Comparison of ENCODE assay signal across 1 cellular context in genomic region chr14:68610251-68610793, GRCh38.
TF ChIP-seq lines count a peak whose summit lies in the region.

No MANE protein-coding gene starts in this region.

TF ChIP-seq in K562, 482 proteins besides CTCF, POLR2A, EP300 and RAD21 (continued from another document):
- no peak for TF ChIP-seq CGGBP1 (CRISPR knock-in tag; IDR thresholded peaks at IDR 0.05)
- TF ChIP-seq SNIP1 (IDR thresholded peaks at IDR 0.05; ENCODE audit: low read depth): no peak
- no peak for TF ChIP-seq NFATC3 (IDR thresholded peaks at IDR 0.05)
- TF ChIP-seq ZSCAN32 (CRISPR knock-in tag; IDR thresholded peaks at IDR 0.05): no peak
- TF ChIP-seq SRSF3 (IDR thresholded peaks at IDR 0.05; ENCODE audit: insufficient read depth, low read length): no peak
- TF ChIP-seq PHB (CRISPR knock-in tag; IDR thresholded peaks at IDR 0.05): no peak
- TF ChIP-seq IRF9 (tag; IDR thresholded peaks at IDR 0.05): no peak
- TF ChIP-seq GMEB1 (CRISPR knock-in tag; IDR thresholded peaks at IDR 0.05): no peak
- TF ChIP-seq ZBTB9 (CRISPR knock-in tag; IDR thresholded peaks at IDR 0.05): no peak
- no peak for TF ChIP-seq MXD1 (CRISPR knock-in tag; IDR thresholded peaks at IDR 0.05; ENCODE audit: borderline replicate concordance, poor library complexity, severe bottlenecking)
- no peak for TF ChIP-seq ELF2 (CRISPR knock-in tag; IDR thresholded peaks at IDR 0.05)
- no peak for TF ChIP-seq ZBTB1 (CRISPR knock-in tag; IDR thresholded peaks at IDR 0.05; ENCODE audit: borderline replicate concordance, low read depth)
- no peak for TF ChIP-seq CEBPB (tag; IDR thresholded peaks at IDR 0.05)
- no peak for TF ChIP-seq PURB (CRISPR knock-in tag; IDR thresholded peaks at IDR 0.05; ENCODE audit: low read depth)
- TF ChIP-seq ZBTB5 (IDR thresholded peaks at IDR 0.05): no peak
